ENCODE assay signal across 9 cellular contexts in the genomic region with DNA sequence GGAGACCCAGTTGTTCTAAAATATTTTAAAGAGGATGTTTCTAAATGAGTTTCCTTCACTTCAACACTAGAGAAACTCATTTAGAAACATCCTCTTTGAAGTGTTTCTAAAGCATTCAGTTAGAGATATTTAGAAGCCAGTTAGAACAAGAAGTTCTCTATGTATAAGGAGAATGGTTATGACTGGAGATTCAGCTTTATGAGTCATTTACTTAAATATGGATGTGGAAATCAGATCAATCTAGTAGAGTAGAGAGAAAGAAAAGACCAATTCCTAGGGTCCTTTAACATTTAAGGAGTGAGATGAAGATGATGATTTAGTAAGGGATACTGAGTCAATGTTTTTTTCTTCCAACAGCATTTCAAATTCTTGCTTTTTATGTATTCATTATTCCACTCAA.
"Had no signal": no experiment of that assay in that cellular context is flagged by ENCODE, and none has a peak within 500 bp of the region (broad histone marks: within the 10 kb centered on the region; RNA-seq: fewer than 3 reads in every experiment).

No MANE protein-coding gene starts in this region.

- H3K4me3 Mint-ChIP-seq: HFFc6 had no signal

- H3K4me1 ChIP-seq: HAP-1 had no signal

- H3K36me3 ChIP-seq: HAP-1 had no signal

- FAIRE-seq: HTR-8/SVneo, K562 had no signal

- H3K27ac ChIP-seq: GM23248 had no signal

- H2AFZ ChIP-seq: GM23248 had no signal

- H3K4me3 ChIP-seq: GM23248, HAP-1, K562 had no signal

- DNase-seq: GM23248, GOT3, H7, HFFc6, IMR-90 had no signal

- H3K9me3 ChIP-seq: HAP-1 had no signal

- H3K9ac ChIP-seq: GM23248 had no signal

- H3K27ac Mint-ChIP-seq: HFFc6 had no signal

- ATAC-seq: HCT116, K562 had no signal
